ENCODE assay signal across 20 cellular contexts in the genomic region with DNA sequence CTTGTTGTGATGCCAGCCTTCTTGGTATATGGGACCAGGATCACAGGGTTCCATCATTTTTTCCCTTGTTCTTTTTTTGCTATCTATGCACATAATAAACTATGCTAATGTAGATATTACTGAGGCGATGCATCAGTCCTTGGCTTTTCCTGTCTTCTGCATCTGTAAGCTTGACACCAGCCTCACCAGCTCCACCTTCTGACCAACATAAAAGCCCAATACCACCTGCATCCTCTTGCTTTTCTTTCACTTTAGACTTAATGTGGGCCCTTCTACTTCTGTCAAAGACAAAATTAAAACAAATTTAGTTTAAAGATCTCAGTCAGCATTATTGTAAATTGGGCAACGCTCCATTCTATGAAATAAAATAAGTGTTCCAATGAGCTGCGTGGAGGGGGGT.
DNase-seq lines count a peak whose midpoint lies in the region; FAIRE-seq and TF ChIP-seq lines count a peak whose summit lies in the region.
"Had no signal": no experiment of that assay in that cellular context is flagged by ENCODE, and none has a peak within 500 bp of the region (broad histone marks: within the 10 kb centered on the region; RNA-seq: fewer than 3 reads in every experiment).

No MANE protein-coding gene starts in this region.

- no peaks in the 10 kb centered on the region for H3K36me3 Mint-ChIP-seq in Caco-2 (ENCODE audit: insufficient read depth, unreplicated experiment)
- H3K36me3 Mint-ChIP-seq: stimulated activated effector memory CD8-positive, alpha-beta T cell treated with anti-CD3 and anti-CD28 coated beads, Interleukin-12 subunit alpha, Interleukin-12 subunit beta, amount 100 ng/mL, for 72 hours had no signal

- FAIRE-seq in H54 (lab: Jason Lieb, UNC) = no peak
- FAIRE-seq: colon had no signal

- POLR2A ChIA-PET in Caco-2 (lab: Charles Lee) = no interaction called here

- TF ChIP-seq CTCF in C4-2B (conservative IDR thresholded peaks at IDR 0.05) (peak; percentile 33), GM13976 (IDR thresholded peaks at IDR 0.05; ENCODE audit: borderline replicate concordance, control extremely low read depth, extremely low read depth, insufficient read depth, missing control alignments) (peak; percentile 30), Loucy (conservative IDR thresholded peaks at IDR 0.05; ENCODE audit: low read length) (peak; percentile 75), VCaP (conservative IDR thresholded peaks at IDR 0.05) (peak; percentile 74), Caco-2 (IDR thresholded peaks at IDR 0.05; ENCODE audit: insufficient read depth in 1 of 2, low read depth in 1 of 2, low read length in 1 of 2, severe bottlenecking in 1 of 2, unreplicated experiment in 1 of 2) (peak in 1 of 2 experiments; percentile 2)

- H3K9me3 ChIP-seq in Loucy (ENCODE audit: insufficient read depth, low read depth, low read length) = peaks cover 5% of the 10 kb centered on the region; the same call in 1 of the 2 replicates
- no peaks in the 10 kb centered on the region for H3K9me3 ChIP-seq in Caco-2
- H3K9me3 ChIP-seq: lower lobe of right lung, sigmoid colon had no signal

- H3K4me2 ChIP-seq in Loucy (ENCODE audit: low read depth, low read length, poor library complexity, severe bottlenecking) = peak overlapping the region; percentile 64

- H3K4me3 ChIP-seq in Loucy (ENCODE audit: low read length, poor library complexity, severe bottlenecking) (peak overlapping the region; percentile 49), Caco-2 (ENCODE audit: low read depth, low read length) (no peak overlapping the region)
- H3K4me3 ChIP-seq: lower lobe of right lung, sigmoid colon had no signal

- no peak overlapping the region for H3K27ac Mint-ChIP-seq in Caco-2 (ENCODE audit: unreplicated experiment)
- H3K27ac Mint-ChIP-seq: activated CD4-positive, alpha-beta memory T cell treated with anti-CD3 and anti-CD28 coated beads, Interleukin-2, amount 10 ng/mL, durations not matched to agents 7 days and 5 days; activated T-helper 1 cell treated with anti-CD3 and anti-CD28 coated beads, Interleukin-12 subunit alpha, Interleukin-12 subunit beta, Interleukin-2, Interleukin-4 antibody, amounts not matched to agents 30 ng/mL and 10 ng/mL and 1 ng/mL, durations not matched to agents 14 hours and 24 hours and 36 hours; stimulated activated effector memory CD8-positive, alpha-beta T cell treated with anti-CD3 and anti-CD28 coated beads, Interleukin-12 subunit alpha, Interleukin-12 subunit beta, amount 100 ng/mL, for 72 hours had no signal

- H3K27me3 ChIP-seq in Loucy (ENCODE audit: insufficient read depth, low read length, poor library complexity, severe bottlenecking) = no peaks in the 10 kb centered on the region
- no peaks in the 10 kb centered on the region for H3K27me3 ChIP-seq in Caco-2 (replicated peaks; ENCODE audit: control insufficient read depth, insufficient read depth, low read length)
- H3K27me3 ChIP-seq: sigmoid colon had no signal

- no peaks in the 10 kb centered on the region for H3K9me2 ChIP-seq in Loucy (replicated peaks; ENCODE audit: low read depth, low read length)

- intact Hi-C loops in Caco-2 (cut with micrococcal nuclease; ENCODE audit: unreplicated experiment) = no loop called here

- CTCF ChIA-PET in Caco-2 (lab: Charles Lee) = no interaction called here

- H3K4me1 Mint-ChIP-seq in Caco-2 (ENCODE audit: low read depth, unreplicated experiment) = no peaks in the 10 kb centered on the region
- H3K4me1 Mint-ChIP-seq: activated CD4-positive, alpha-beta memory T cell treated with anti-CD3 and anti-CD28 coated beads, Interleukin-2, amount 10 ng/mL, durations not matched to agents 7 days and 5 days; stimulated activated effector memory CD8-positive, alpha-beta T cell treated with anti-CD3 and anti-CD28 coated beads, Interleukin-12 subunit alpha, Interleukin-12 subunit beta, amount 100 ng/mL, for 72 hours had no signal

- DNase-seq in GM13976 (ENCODE audit: low spot score) (no peak), HPDE6-E6E7 (ENCODE audit: extremely low spot score) (no peak), Caco-2 (no peak), nucleus accumbens (lab: John Stamatoyannopoulos, UW) (no peak), H54 (ENCODE audit: insufficient read length, low spot score) (no peak)
- DNase-seq: activated CD4-positive, alpha-beta memory T cell treated with anti-CD3 and anti-CD28 coated beads, Interleukin-2, amount 10 ng/mL, durations not matched to agents 7 days and 5 days; GOT3; lower lobe of right lung; NCI-H1105; NCI-H446 treated with DMSO at 0.1 percent for 48 hours; sigmoid colon; stimulated activated CD4-positive, alpha-beta T cell treated with anti-CD3 and anti-CD28 coated beads, Interleukin-4, amount 100 ng/mL, for 4 hours; T1000 had no signal

- BruUV-seq in Caco-2 (replicated peaks; lab: Mats Ljungman, UMichigan) = no TSS peak

- no peak overlapping the region for H3K27ac ChIP-seq in C4-2B
- H3K27ac ChIP-seq in VCaP = no peak overlapping the region
- H3K27ac ChIP-seq: HL-60, lower lobe of right lung, sigmoid colon had no signal

- H3K79me2 ChIP-seq in Loucy (ENCODE audit: insufficient read depth, low read length) = no peaks in the 10 kb centered on the region

- H3K9ac ChIP-seq in Loucy (ENCODE audit: low read depth, low read length, poor library complexity, severe bottlenecking) = peak overlapping the region; percentile 48

- TF ChIP-seq POLR2A in H54 (IDR thresholded peaks at IDR 0.05; ENCODE audit: low read depth, low read length) = no peak

- no peaks in the 10 kb centered on the region for H3K27me3 Mint-ChIP-seq in Caco-2 (ENCODE audit: insufficient read depth, unreplicated experiment)
- H3K27me3 Mint-ChIP-seq: activated CD4-positive, alpha-beta memory T cell treated with anti-CD3 and anti-CD28 coated beads, Interleukin-2, amount 10 ng/mL, durations not matched to agents 7 days and 5 days had no signal

- H3K4me1 ChIP-seq in Loucy (ENCODE audit: insufficient read depth, low read length, poor library complexity, severe bottlenecking) (peaks cover 5% of the 10 kb centered on the region), Caco-2 (no peaks in the 10 kb centered on the region)
- H3K4me1 ChIP-seq: lower lobe of right lung, sigmoid colon had no signal

- H3K4me3 Mint-ChIP-seq in Caco-2 (ENCODE audit: unreplicated experiment) = no peak overlapping the region
- H3K4me3 Mint-ChIP-seq: activated CD4-positive, alpha-beta memory T cell treated with anti-CD3 and anti-CD28 coated beads, Interleukin-2, amount 10 ng/mL, durations not matched to agents 7 days and 5 days; activated T-helper 1 cell treated with anti-CD3 and anti-CD28 coated beads, Interleukin-12 subunit alpha, Interleukin-12 subunit beta, Interleukin-2, Interleukin-4 antibody, amounts not matched to agents 30 ng/mL and 10 ng/mL and 1 ng/mL, durations not matched to agents 14 hours and 24 hours and 36 hours; stimulated activated effector memory CD8-positive, alpha-beta T cell treated with anti-CD3 and anti-CD28 coated beads, Interleukin-12 subunit alpha, Interleukin-12 subunit beta, amount 100 ng/mL, for 72 hours had no signal

- H4K20me1 ChIP-seq in Loucy (ENCODE audit: insufficient read depth, low read length, poor library complexity, severe bottlenecking) = no peaks in the 10 kb centered on the region

- H3K36me3 ChIP-seq in Loucy (ENCODE audit: insufficient read depth, low read length) = no peaks in the 10 kb centered on the region
- no peaks in the 10 kb centered on the region for H3K36me3 ChIP-seq in Caco-2 (ENCODE audit: control insufficient read depth, insufficient read depth, low read length)
- H3K36me3 ChIP-seq: lower lobe of right lung, sigmoid colon had no signal

- in situ Hi-C loops in GM13976 (cut with MboI; ENCODE audit: low sequenced_read_pairs, unreplicated experiment) = no loop called here

- peaks cover 12% of the 10 kb centered on the region for H3K9me3 Mint-ChIP-seq in Caco-2 (ENCODE audit: unreplicated experiment)

- peak overlapping the region; percentile 90 for H2AFZ ChIP-seq in Loucy (ENCODE audit: low read length)

- H3F3A ChIP-seq in Loucy (ENCODE audit: low read depth) = no peaks in the 10 kb centered on the region
